Comparison of ENCODE assay signal across 8 cellular contexts in genomic region chr19:4575978-4576933, GRCh38. TPM values are rescaled to one million over a fixed set of nuclear protein-coding genes. Genes with fewer than 3 reads are reported as not detected.
DNase-seq lines count a peak whose midpoint lies in the region; ATAC-seq and TF ChIP-seq lines count a peak whose summit lies in the region.

No MANE protein-coding gene starts in this region.

- H3K36me3 ChIP-seq in spleen, result no peaks in the 10 kb centered on the region

- no peaks in the 10 kb centered on the region for H3K9me3 Mint-ChIP-seq in activated naive CD8-positive, alpha-beta T cell treated with anti-CD3 and anti-CD28 coated beads, Interleukin-2, amount 50 U/mL, for 24 hours

- H3K27me3 ChIP-seq in spleen (replicated peaks in 1 of 7), result peaks cover 2 to 83% (median 34%) of the 10 kb centered on the region in 7 donors

- H3K4me3 Mint-ChIP-seq in activated naive CD8-positive, alpha-beta T cell treated with anti-CD3 and anti-CD28 coated beads, Interleukin-2, amount 50 U/mL, for 24 hours, result no peak overlapping the region

- 54 to 60% (median 56%) methylated on average over 17 of the region's 17 CpGs for whole genome bisulfite sequencing in spleen, 5 donors

- H3K4me1 Mint-ChIP-seq in activated naive CD8-positive, alpha-beta T cell treated with anti-CD3 and anti-CD28 coated beads, Interleukin-2, amount 50 U/mL, for 24 hours, result peaks cover 13% of the 10 kb centered on the region

- peak; percentile 61 to 89 (median 84) for TF ChIP-seq CTCF in spleen (IDR thresholded peaks at IDR 0.05 in 8 of 11, conservative IDR thresholded peaks at IDR 0.05 in 3 of 11)

- no peak for TF ChIP-seq POLR2A in spleen (IDR thresholded peaks at IDR 0.05)

- no peaks in the 10 kb centered on the region for H3K9me3 ChIP-seq in spleen

- peak; percentile 13 for ATAC-seq in activated naive CD8-positive, alpha-beta T cell treated with anti-CD3 and anti-CD28 coated beads, Interleukin-2, amount 50 U/mL, for 24 hours
- ATAC-seq in HG02623 (IDR thresholded peaks at IDR 0.05; ENCODE audit: unreplicated experiment) (no peak), HG02571 (IDR thresholded peaks at IDR 0.05; ENCODE audit: unreplicated experiment) (no peak)

- DNase-seq in SIG-M5 treated with dmso at 0.1 percent for 504 hours (lab: John Stamatoyannopoulos, UW; ENCODE audit: unreplicated experiment), result peak; percentile 11
- no peak for DNase-seq in SIG-M5 (lab: John Stamatoyannopoulos, UW)
- peak; percentile 70 for DNase-seq in SK-MEL-5 (ENCODE audit: low read depth, low spot score)
- DNase-seq in activated naive CD8-positive, alpha-beta T cell treated with anti-CD3 and anti-CD28 coated beads, Interleukin-2, amount 50 U/mL, for 24 hours, result peak; percentile 84
- DNase-seq in hepatic stellate cell (ENCODE audit: low spot score), result peak; percentile 69
- peak; percentile 90 for DNase-seq in spleen

- H3K4me3 ChIP-seq in spleen, result no peak overlapping the region

- no peak overlapping the region for H3K27ac Mint-ChIP-seq in activated naive CD8-positive, alpha-beta T cell treated with anti-CD3 and anti-CD28 coated beads, Interleukin-2, amount 50 U/mL, for 24 hours

- peaks cover 0 to 44% (median 21%) of the 10 kb centered on the region in 6 donors for H3K4me1 ChIP-seq in spleen

- H3K27me3 Mint-ChIP-seq in activated naive CD8-positive, alpha-beta T cell treated with anti-CD3 and anti-CD28 coated beads, Interleukin-2, amount 50 U/mL, for 24 hours, result peaks cover 53% of the 10 kb centered on the region

- in situ Hi-C loops in SK-MEL-5 (cut with HindIII; ENCODE audit: low pct_unique_long_range_greater_than_20kb, low sequenced_read_pairs), result no loop called here

- H3K36me3 Mint-ChIP-seq in activated naive CD8-positive, alpha-beta T cell treated with anti-CD3 and anti-CD28 coated beads, Interleukin-2, amount 50 U/mL, for 24 hours (ENCODE audit: low read depth), result no peaks in the 10 kb centered on the region

- intact Hi-C loops in spleen (cut with DNase I; ENCODE audit: low total_unique reads), result no loop called here

- H3K27ac ChIP-seq in spleen, result peak overlapping the region in 5 of 8 donors; percentile 49 to 72 (median 55)

RNA-seq across cellular contexts. Expression of gene SEMA6B, which starts 16.8 kb away (rescaled TPM):
- total RNA-seq in SK-MEL-5 (2014; rRNA removed; shearing (Covaris generic)), result 6.3 and 6.9 TPM in 2 replicates
- polyA plus RNA-seq in SK-MEL-5 (2015; cell fraction: cytosol; rRNA removed), result 10.6 and 13.6 TPM in 2 replicates
- polyA plus RNA-seq in SK-MEL-5 (2015; cell fraction: nucleus; rRNA removed), result 3.9 and 5.1 TPM in 2 replicates
- 10 to 100 TPM; 20.7 to 85.0 (median 55.6) TPM for total RNA-seq in spleen
- polyA plus RNA-seq in spleen, result 10 to 100 TPM in 2 of 3 donors, 1 to 10 TPM in 1; 5.5 to 24.6 (median 11.2) TPM

RNA-seq across cellular contexts. Expression of gene LRG1, which starts 36.4 kb away (rescaled TPM):
- 0.05 and 0.21 TPM in 2 replicates for total RNA-seq in SK-MEL-5 (2014; rRNA removed; shearing (Covaris generic))
- polyA plus RNA-seq in SK-MEL-5 (2015; cell fraction: cytosol; rRNA removed), result 0.30 and 0.34 TPM in 2 replicates
- polyA plus RNA-seq in SK-MEL-5 (2015; cell fraction: nucleus; rRNA removed), result 0.56 TPM in 1 of 2 replicates, not detected in the other
- total RNA-seq in spleen, result 10 to 100 TPM in 6 of 7 donors, 1 to 10 TPM in 1; 9.6 to 54.0 (median 15.8) TPM
- polyA plus RNA-seq in spleen, result 1 to 10 TPM; 1.7 to 5.6 (median 2.3) TPM

RNA-seq across cellular contexts. Expression of gene PLIN5, which starts 41.2 kb away (rescaled TPM):
- total RNA-seq in SK-MEL-5 (2014; rRNA removed; shearing (Covaris generic)), result 1.2 TPM in 1 of 2 replicates, not detected in the other
- polyA plus RNA-seq in SK-MEL-5 (2015; cell fraction: cytosol; rRNA removed), result 0.04 TPM in 1 of 2 replicates, not detected in the other
- 2.5 and 6.7 TPM in 2 replicates for polyA plus RNA-seq in SK-MEL-5 (2015; cell fraction: nucleus; rRNA removed)
- total RNA-seq in spleen, result 10 to 100 TPM in 4 of 7 donors, 1 to 10 TPM in 3; 2.4 to 18.4 (median 15.1) TPM
- polyA plus RNA-seq in spleen, result 1 to 10 TPM in 2 of 3 donors, under 1 TPM in 1; 0.82 to 2.2 (median 2.1) TPM

RNA-seq across cellular contexts. Expression of gene PLIN4, which starts 58.0 kb away (rescaled TPM):
- total RNA-seq in SK-MEL-5 (2014; rRNA removed; shearing (Covaris generic)), result 0.05 TPM in 2 replicates
- 0.01 and 0.03 TPM in 2 replicates for polyA plus RNA-seq in SK-MEL-5 (2015; cell fraction: cytosol; rRNA removed)
- polyA plus RNA-seq in SK-MEL-5 (2015; cell fraction: nucleus; rRNA removed), result 0.28 and 0.34 TPM in 2 replicates
- 10 to 100 TPM in 1 of 7 donors, 1 to 10 TPM in 5, under 1 TPM in 1; 0.85 to 10.2 (median 4.5) TPM for total RNA-seq in spleen
- 1 to 10 TPM in 1 of 3 donors, under 1 TPM in 2; 0.27 to 1.2 (median 0.52) TPM for polyA plus RNA-seq in spleen
